Comparison of ENCODE assay signal across 1 cellular context in genomic region chr1:149987297-149987595, GRCh38.
TF ChIP-seq lines count a peak whose summit lies in the region.

No MANE protein-coding gene starts in this region.

TF ChIP-seq in WTC11, 78 proteins besides CTCF, POLR2A, EP300 and RAD21 (continued from another document):
- TF ChIP-seq ZNF532 (CRISPR knock-in tag; IDR thresholded peaks at IDR 0.05; ENCODE audit: borderline replicate concordance): no peak
- TF ChIP-seq KAT7 (CRISPR knock-in tag; IDR thresholded peaks at IDR 0.05; ENCODE audit: borderline replicate concordance): no peak
- TF ChIP-seq ELF4 (CRISPR knock-in tag; IDR thresholded peaks at IDR 0.05; ENCODE audit: low read depth): no peak
- TF ChIP-seq HMGXB4 (CRISPR knock-in tag; IDR thresholded peaks at IDR 0.05): no peak
- no peak for TF ChIP-seq USF1 (CRISPR knock-in tag; IDR thresholded peaks at IDR 0.05)
